In the genomic region with DNA sequence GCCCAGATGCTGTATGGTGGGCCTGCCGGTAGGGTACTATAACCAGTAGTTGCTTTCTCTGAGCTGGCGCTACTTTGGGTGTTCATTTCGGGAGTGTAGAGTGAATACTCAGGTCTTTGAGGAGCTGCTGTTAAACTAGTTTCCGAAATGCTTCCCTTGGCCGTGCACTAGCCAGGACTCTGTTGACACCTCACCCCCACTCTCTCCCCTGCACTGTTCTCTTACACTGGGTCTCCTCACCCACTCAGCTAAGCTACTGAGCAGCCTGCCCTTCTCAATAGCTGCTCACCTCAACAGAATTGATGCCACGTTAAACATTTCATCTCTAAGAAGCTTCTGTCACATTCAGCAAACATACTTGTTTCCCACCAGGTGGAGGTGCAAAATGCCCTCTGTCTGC, we compare ENCODE assay signal across 12 cellular contexts.
"Had no signal": no experiment of that assay in that cellular context is flagged by ENCODE, and none has a peak within 500 bp of the region (broad histone marks: within the 10 kb centered on the region; RNA-seq: fewer than 3 reads in every experiment).

No MANE protein-coding gene starts in this region.

- H3K27ac ChIP-seq: brain microvascular endothelial cell, ovary, RWPE1, suprapubic skin had no signal

- H3K36me3 ChIP-seq: brain microvascular endothelial cell, ovary, suprapubic skin had no signal

- H3K4me3 ChIP-seq: ovary had no signal

- DNase-seq: activated CD4-positive, alpha-beta memory T cell treated with anti-CD3 and anti-CD28 coated beads for 36 hours; activated CD4-positive, alpha-beta T cell treated with anti-CD3 and anti-CD28 coated beads for 1 hour; activated gamma-delta T cell; activated T-cell treated with anti-CD3 and anti-CD28 coated beads, Interleukin-2, amount 50 U/mL, for 48 hours; amygdala; brain microvascular endothelial cell; ovary; retina; stimulated activated CD4-positive, alpha-beta T cell treated with anti-CD3 and anti-CD28 coated beads, Interleukin-1b, Interleukin-23, amount 100 ng/mL, for 48 hours; stimulated activated naive CD4-positive, alpha-beta T cell had no signal

- H3K27me3 ChIP-seq: brain microvascular endothelial cell, ovary, suprapubic skin had no signal

- H3K9me3 ChIP-seq: ovary, suprapubic skin had no signal

- H3K4me1 ChIP-seq: suprapubic skin had no signal
